23 cellular contexts compared by ENCODE assay signal in the genomic region with DNA sequence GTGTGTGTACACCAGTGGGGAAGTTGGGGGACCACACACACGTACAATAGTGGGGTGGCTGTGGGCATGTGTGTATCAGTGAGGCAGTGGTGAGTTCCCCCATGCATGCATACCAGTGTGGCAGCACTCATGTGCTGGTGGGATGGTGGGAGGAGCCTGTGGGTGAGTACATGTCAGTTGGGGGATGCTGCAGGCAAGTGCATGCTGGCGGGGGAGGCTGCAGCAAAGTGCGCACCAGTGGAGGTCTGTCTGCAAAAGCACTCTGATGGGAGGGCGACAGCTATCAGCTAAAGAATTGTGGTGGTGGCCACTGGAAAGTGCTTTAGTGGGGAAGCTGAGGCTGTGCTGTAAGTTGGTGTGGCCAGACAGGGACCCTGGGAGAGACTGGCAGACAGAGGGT.
"Had no signal": no experiment of that assay in that cellular context is flagged by ENCODE, and none has a peak within 500 bp of the region (broad histone marks: within the 10 kb centered on the region; RNA-seq: fewer than 3 reads in every experiment).

No MANE protein-coding gene starts in this region.

- H3K36me3 ChIP-seq: esophagus muscularis mucosa, gastrocnemius medialis, heart right ventricle, left lung, lower lobe of right lung, neutrophil, sigmoid colon, vagina had no signal

- H3K4me3 Mint-ChIP-seq: dendritic cell treated with granulocyte-macrophage colony-stimulating factor and Interleukin-4, amounts not matched to agents 40 ng/mL and 50 ng/mL, for 4 days; effector memory CD8-positive, alpha-beta T cell; memory B cell; nephron progenitor cell; type B pancreatic cell had no signal

- H3K9me3 Mint-ChIP-seq: dendritic cell treated with granulocyte-macrophage colony-stimulating factor and Interleukin-4, amounts not matched to agents 40 ng/mL and 50 ng/mL, for 4 days; effector memory CD8-positive, alpha-beta T cell; memory B cell; nephron progenitor cell; type B pancreatic cell had no signal

- ATAC-seq: effector memory CD8-positive, alpha-beta T cell; gastrocnemius medialis; heart right ventricle; left lung; psoas muscle had no signal

- H3K27me3 Mint-ChIP-seq: dendritic cell treated with granulocyte-macrophage colony-stimulating factor and Interleukin-4, amounts not matched to agents 40 ng/mL and 50 ng/mL, for 4 days; type B pancreatic cell had no signal

- H3K4me1 ChIP-seq: esophagus muscularis mucosa, gastrocnemius medialis, heart right ventricle, left lung, lower lobe of right lung, psoas muscle, sigmoid colon, vagina had no signal

- DNase-seq: effector memory CD8-positive, alpha-beta T cell; gastrocnemius medialis; heart right ventricle; hypothalamus; lower lobe of right lung; midbrain; nephron progenitor cell; psoas muscle; retina; sigmoid colon; stimulated activated CD4-positive, alpha-beta T cell treated with anti-CD3 and anti-CD28 coated beads, Interleukin-12 subunit alpha, Interleukin-12 subunit beta, amount 100 ng/mL, for 4 hours; stimulated activated naive CD4-positive, alpha-beta T cell treated with Interleukin-2 at 50 U/mL for 16 hours had no signal

- H3K9me3 ChIP-seq: esophagus muscularis mucosa, gastrocnemius medialis, heart right ventricle, left lung, lower lobe of right lung, neutrophil, psoas muscle, sigmoid colon, vagina had no signal

- H3K27ac Mint-ChIP-seq: dendritic cell treated with granulocyte-macrophage colony-stimulating factor and Interleukin-4, amounts not matched to agents 40 ng/mL and 50 ng/mL, for 4 days; effector memory CD8-positive, alpha-beta T cell; memory B cell; nephron progenitor cell; type B pancreatic cell had no signal

- FAIRE-seq: colon, islet of Langerhans had no signal

- H3K27ac ChIP-seq: epithelial cell of prostate, esophagus muscularis mucosa, gastrocnemius medialis, heart right ventricle, left lung, lower lobe of right lung, neutrophil, psoas muscle, sigmoid colon, skin epidermis, vagina had no signal

- H3K27me3 ChIP-seq: esophagus muscularis mucosa, gastrocnemius medialis, heart right ventricle, left lung, neutrophil, sigmoid colon, vagina had no signal

- H3K4me1 Mint-ChIP-seq: memory B cell, nephron progenitor cell had no signal

- H3K36me3 Mint-ChIP-seq: memory B cell, type B pancreatic cell had no signal

- H3K4me3 ChIP-seq: esophagus muscularis mucosa, gastrocnemius medialis, heart right ventricle, left lung, lower lobe of right lung, psoas muscle, sigmoid colon, skin epidermis, vagina had no signal
